ENCODE assay signal across 8 cellular contexts in genomic region chr12:103495158-103495782, GRCh38. TPM values are rescaled to one million over a fixed set of nuclear protein-coding genes. Genes with fewer than 3 reads are reported as not detected.
DNase-seq lines count a peak whose midpoint lies in the region; ATAC-seq and TF ChIP-seq lines count a peak whose summit lies in the region.

No MANE protein-coding gene starts in this region.

- in situ Hi-C loops in GM13976 (cut with MboI; ENCODE audit: low sequenced_read_pairs, unreplicated experiment), result no loop called here

- peak overlapping the region; percentile 69 for H3K27ac ChIP-seq in foreskin keratinocyte

- ATAC-seq in HG02884 (IDR thresholded peaks at IDR 0.05; ENCODE audit: unreplicated experiment), result peak; percentile 58
- ATAC-seq in foreskin keratinocyte, result peak; percentile 69

- peaks cover 19% of the 10 kb centered on the region for H3K4me1 ChIP-seq in foreskin keratinocyte

- DNase-seq in GM13976 (ENCODE audit: low spot score), result peak; percentile 85
- DNase-seq in NCI-H2196 treated with DMSO at 0.1 percent for 48 hours (lab: John Stamatoyannopoulos, UW; ENCODE audit: unreplicated experiment), result peak; percentile 84
- DNase-seq in activated T-cell treated with anti-CD3 and anti-CD28 coated beads for 48 hours (ENCODE audit: low read depth), result peak; percentile 43
- DNase-seq in foreskin keratinocyte, result no peak
- DNase-seq in retinal pigment epithelial cell (ENCODE audit: low read depth), result no peak
- DNase-seq in midbrain (lab: John Stamatoyannopoulos, UW), result no peak
- no peak for DNase-seq in T1000 (lab: John Stamatoyannopoulos, UW)

- no peaks in the 10 kb centered on the region for H3K27me3 ChIP-seq in foreskin keratinocyte

- TF ChIP-seq CTCF in GM13976 (IDR thresholded peaks at IDR 0.05; ENCODE audit: borderline replicate concordance, control extremely low read depth, extremely low read depth, insufficient read depth, missing control alignments) (no peak), foreskin keratinocyte (conservative IDR thresholded peaks at IDR 0.05) (no peak), retinal pigment epithelial cell (conservative IDR thresholded peaks at IDR 0.05; ENCODE audit: low read depth, low read length) (no peak)

- H3K4me3 ChIP-seq in retinal pigment epithelial cell (ENCODE audit: low read length), result peak overlapping the region; percentile 31

RNA-seq across cellular contexts. Expression of gene C12orf42, which starts 0.5 kb away (rescaled TPM):
- 0.07 TPM in 1 of 2 replicates, not detected in the other for total RNA-seq in foreskin keratinocyte
- not detected in 2 replicates for polyA plus RNA-seq in foreskin keratinocyte

Comparison
In these comparisons a context has a peak if more than half of its experiments do, and no peak if none do; other contexts are left out.
1. DNase-seq: peak in GM13976 (single experiment), NCI-H2196 treated with DMSO at 0.1 percent for 48 hours (single experiment) and activated T-cell treated with anti-CD3 and anti-CD28 coated beads for 48 hours (single experiment); none in foreskin keratinocyte (0 of 2), retinal pigment epithelial cell (single experiment), midbrain (single experiment) and T1000 (single experiment).